In the genomic region with DNA sequence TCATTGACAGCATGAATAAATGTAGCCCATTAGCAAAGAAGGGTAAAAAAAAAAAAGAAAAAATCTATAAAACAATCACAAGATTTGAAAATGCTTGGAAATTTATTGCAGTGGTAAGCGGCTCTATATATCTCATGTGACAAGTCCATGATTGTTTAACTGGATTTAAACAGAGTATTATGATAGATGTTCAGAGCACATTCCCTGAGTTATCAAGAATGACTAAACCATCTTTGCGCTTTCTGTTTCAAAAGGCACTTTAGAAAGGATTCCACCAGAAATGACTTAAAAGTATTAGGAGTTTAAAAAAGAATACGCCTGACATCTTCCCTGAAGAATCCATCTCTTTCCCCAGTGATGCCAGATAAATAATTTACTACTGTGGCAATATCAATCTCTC, we compare ENCODE assay signal across 19 cellular contexts.
DNase-seq lines count a peak whose midpoint lies in the region; ATAC-seq and TF ChIP-seq lines count a peak whose summit lies in the region.
"Had no signal": no experiment of that assay in that cellular context is flagged by ENCODE, and none has a peak within 500 bp of the region (broad histone marks: within the 10 kb centered on the region; RNA-seq: fewer than 3 reads in every experiment).

No MANE protein-coding gene starts in this region.

- H2BK12ac ChIP-seq in mesenchymal stem cell (ENCODE audit: low read length in 2 of 2) = no peak overlapping the region

- H3K23ac ChIP-seq in mesenchymal stem cell (ENCODE audit: low read length in 2 of 2) = no peak overlapping the region

- no peak overlapping the region for H4K8ac ChIP-seq in mesenchymal stem cell (ENCODE audit: low read length)

- no peaks in the 10 kb centered on the region for H3K9me3 Mint-ChIP-seq in HFFc6

- no peaks in the 10 kb centered on the region; the same call in 1 of the 2 replicates for H3K27me3 Mint-ChIP-seq in HFFc6 (ENCODE audit: insufficient read depth)

- H3K79me1 ChIP-seq in mesenchymal stem cell (replicated peaks; ENCODE audit: low read length, poor library complexity, severe bottlenecking) = no peaks in the 10 kb centered on the region

- H2AK5ac ChIP-seq in mesenchymal stem cell (ENCODE audit: low read length, severe bottlenecking) = no peak overlapping the region

- no peak overlapping the region for H3K14ac ChIP-seq in mesenchymal stem cell (ENCODE audit: low read length in 2 of 2)

- TF ChIP-seq CTCF in HFFc6 (IDR thresholded peaks at IDR 0.05) = no peak

- no peak overlapping the region for H2BK120ac ChIP-seq in mesenchymal stem cell (ENCODE audit: low read depth, low read length)

- ATAC-seq in HG03439 (IDR thresholded peaks at IDR 0.05; ENCODE audit: unreplicated experiment) = no peak

- H3K4me1 ChIP-seq in mesenchymal stem cell (ENCODE audit: control insufficient read depth, insufficient read depth, low read depth, low read length) = no peaks in the 10 kb centered on the region

- H3K27ac Mint-ChIP-seq in HFFc6 = peak overlapping the region; percentile 78; the same call in 1 of the 2 replicates

- 62% methylated on average over 3 of the region's 3 CpGs for WGBS in mesenchymal stem cell

- peaks cover 51% of the 10 kb centered on the region for H3K4me1 Mint-ChIP-seq in HFFc6 (ENCODE audit: low read depth)

- H2BK5ac ChIP-seq in mesenchymal stem cell (ENCODE audit: low read depth, low read length, poor library complexity, severe bottlenecking) = no peak overlapping the region

- DNase-seq in A172 (ENCODE audit: low spot score) (peak; percentile 59), HFFc6 (no peak), amniotic epithelial cell (ENCODE audit: low read depth) (peak; percentile 19), mesenchymal stem cell (peak; percentile 33), activated T-cell treated with anti-CD3 and anti-CD28 coated beads for 4 hours (no peak), RPMI8226 (no peak)
- DNase-seq: 8988T, Calu3, DMS79 treated with DMSO at 0.1 percent for 48 hours, H7, NCI-H1092 treated with DMSO at 0.1 percent for 48 hours, NCI-H1436, NCI-H187, NCI-H2081 treated with DMSO at 0.1 percent for 48 hours, NCI-H2171, NCI-H345, NCI-H524, NCI-H748 treated with DMSO at 0.1 percent for 48 hours had no signal

- no peak overlapping the region for H3K4ac ChIP-seq in mesenchymal stem cell (ENCODE audit: low read depth in 1 of 2, low read length in 2 of 2)

- H2BK15ac ChIP-seq in mesenchymal stem cell (ENCODE audit: low read depth, poor library complexity, severe bottlenecking) = no peak overlapping the region

- H2AFZ ChIP-seq in mesenchymal stem cell (ENCODE audit: low read depth, low read length) = no peak overlapping the region

- no peaks in the 10 kb centered on the region for H3K36me3 Mint-ChIP-seq in HFFc6 (ENCODE audit: low read depth)

- H3K4me2 ChIP-seq in mesenchymal stem cell (ENCODE audit: low read length, poor library complexity, severe bottlenecking) = no peak overlapping the region

- no peak overlapping the region for H3K27ac ChIP-seq in mesenchymal stem cell (ENCODE audit: low read length, poor library complexity, severe bottlenecking)

- H4K91ac ChIP-seq in mesenchymal stem cell (ENCODE audit: low read length) = no peak overlapping the region

- H3K27me3 ChIP-seq in mesenchymal stem cell (ENCODE audit: control insufficient read depth in 1 of 2, insufficient read depth in 1 of 2, low read length in 2 of 2) = no peaks in the 10 kb centered on the region

- no peak overlapping the region for H3K9ac ChIP-seq in mesenchymal stem cell (ENCODE audit: low read length)

- H3K4me3 ChIP-seq in mesenchymal stem cell (ENCODE audit: insufficient read depth in 1 of 2, low read depth in 1 of 2, low read length in 2 of 2) = no peak overlapping the region

- H3K36me3 ChIP-seq in mesenchymal stem cell (ENCODE audit: control insufficient read depth in 1 of 2, insufficient read depth in 2 of 2, low read depth in 1 of 2, low read length in 2 of 2) = no peaks in the 10 kb centered on the region

- no peak overlapping the region for H3K18ac ChIP-seq in mesenchymal stem cell (ENCODE audit: low read depth in 1 of 2, low read length in 2 of 2)

- H3K4me3 Mint-ChIP-seq in HFFc6 = no peak overlapping the region

- H3K9me3 ChIP-seq in mesenchymal stem cell (ENCODE audit: control insufficient read depth, low read length) = no peaks in the 10 kb centered on the region

Comparison
In these comparisons a context has a peak if more than half of its experiments do, and no peak if none do; other contexts are left out.
1. DNase-seq: peak in A172 (single experiment), amniotic epithelial cell (single experiment) and mesenchymal stem cell (single experiment); none in HFFc6 (single experiment), activated T-cell treated with anti-CD3 and anti-CD28 coated beads for 4 hours (single experiment) and RPMI8226 (single experiment).